28 cellular contexts compared by ENCODE assay signal in genomic region chr11:33474866-33475265, GRCh38.
"Had no signal": no experiment of that assay in that cellular context is flagged by ENCODE, and none has a peak within 500 bp of the region (broad histone marks: within the 10 kb centered on the region; RNA-seq: fewer than 3 reads in every experiment).

No MANE protein-coding gene starts in this region.

- H3K36me3 Mint-ChIP-seq: stimulated activated memory B cell treated with anti-CD40 and anti-IgM and Interleukin-4, amounts not matched to agents 10 μg/mL and 1 μg/mL and 100 μg/mL, for 72 hours had no signal

- ATAC-seq: heart right ventricle; left cardiac atrium; left lobe of liver; lower lobe of right lung; naive thymus-derived CD8-positive, alpha-beta T cell; psoas muscle; right lobe of liver; stimulated activated memory B cell treated with anti-CD40 and anti-IgM and Interleukin-4, amounts not matched to agents 10 μg/mL and 1 μg/mL and 100 μg/mL, for 72 hours; stimulated activated naive CD8-positive, alpha-beta T cell treated with anti-CD3 and anti-CD28 coated beads, Interleukin-15, amount 100 ng/mL, for 72 hours had no signal

- H3K27ac Mint-ChIP-seq: naive thymus-derived CD8-positive, alpha-beta T cell; nephron progenitor cell; stimulated activated memory B cell treated with anti-CD40 and anti-IgM and Interleukin-4, amounts not matched to agents 10 μg/mL and 1 μg/mL and 100 μg/mL, for 72 hours; stimulated activated naive CD8-positive, alpha-beta T cell treated with anti-CD3 and anti-CD28 coated beads, Interleukin-15, amount 100 ng/mL, for 72 hours had no signal

- H3K9me3 ChIP-seq: heart right ventricle, lower lobe of right lung, ovary, psoas muscle, right atrium auricular region, right lobe of liver, testis, thyroid gland, transverse colon, upper lobe of left lung, vagina had no signal

- H3K27ac ChIP-seq: heart right ventricle, lower lobe of right lung, ovary, psoas muscle, right atrium auricular region, right lobe of liver, testis, thyroid gland, transverse colon, upper lobe of left lung, vagina had no signal

- H3K27me3 ChIP-seq: ovary, right atrium auricular region, right lobe of liver, testis, thyroid gland, upper lobe of left lung, vagina had no signal

- H3K36me3 ChIP-seq: heart right ventricle, lower lobe of right lung, ovary, right atrium auricular region, right lobe of liver, thyroid gland, transverse colon, upper lobe of left lung, vagina had no signal

- DNase-seq: heart right ventricle; hippocampal formation; kidney glomerular epithelial cell; left cardiac atrium; lower lobe of right lung; mammary epithelial cell; mesenchymal stem cell; naive thymus-derived CD8-positive, alpha-beta T cell; nephron progenitor cell; ovary; psoas muscle; right lobe of liver; stimulated activated CD4-positive, alpha-beta T cell treated with anti-CD3 and anti-CD28 coated beads, Interleukin-1b, Interleukin-23, amount 100 ng/mL, for 48 hours; stimulated activated CD4-positive, alpha-beta T cell treated with anti-CD3 and anti-CD28 coated beads, Interleukin-2, amount 100 ng/mL, for 48 hours; stimulated activated CD4-positive, alpha-beta T cell treated with anti-CD3 and anti-CD28 coated beads, Interleukin-4, amount 100 ng/mL, for 4 hours; stimulated activated CD8-positive, alpha-beta memory T cell treated with anti-CD3 and anti-CD28 coated beads, Interleukin-4, amount 100 ng/mL, for 48 hours; stimulated activated naive CD4-positive, alpha-beta T cell treated with Interleukin-2 at 50 U/mL for 16 hours; stimulated activated naive CD8-positive, alpha-beta T cell treated with anti-CD3 and anti-CD28 coated beads, Interleukin-15, amount 100 ng/mL, for 72 hours; substantia nigra; testis; thyroid gland; transverse colon; upper lobe of left lung had no signal

- H3K4me3 Mint-ChIP-seq: naive thymus-derived CD8-positive, alpha-beta T cell; nephron progenitor cell; stimulated activated memory B cell treated with anti-CD40 and anti-IgM and Interleukin-4, amounts not matched to agents 10 μg/mL and 1 μg/mL and 100 μg/mL, for 72 hours; stimulated activated naive CD8-positive, alpha-beta T cell treated with anti-CD3 and anti-CD28 coated beads, Interleukin-15, amount 100 ng/mL, for 72 hours had no signal

- H3K4me3 ChIP-seq: heart right ventricle, lower lobe of right lung, ovary, psoas muscle, right atrium auricular region, right lobe of liver, smooth muscle cell, testis, thyroid gland, transverse colon, upper lobe of left lung, vagina had no signal

- H3K4me2 ChIP-seq: smooth muscle cell had no signal

- H3K4me1 Mint-ChIP-seq: naive thymus-derived CD8-positive, alpha-beta T cell; nephron progenitor cell; stimulated activated memory B cell treated with anti-CD40 and anti-IgM and Interleukin-4, amounts not matched to agents 10 μg/mL and 1 μg/mL and 100 μg/mL, for 72 hours; stimulated activated naive CD8-positive, alpha-beta T cell treated with anti-CD3 and anti-CD28 coated beads, Interleukin-15, amount 100 ng/mL, for 72 hours had no signal

- H3K4me1 ChIP-seq: lower lobe of right lung, psoas muscle, right atrium auricular region, transverse colon, upper lobe of left lung had no signal

- H3K9me3 Mint-ChIP-seq: naive thymus-derived CD8-positive, alpha-beta T cell; nephron progenitor cell; stimulated activated memory B cell treated with anti-CD40 and anti-IgM and Interleukin-4, amounts not matched to agents 10 μg/mL and 1 μg/mL and 100 μg/mL, for 72 hours; stimulated activated naive CD8-positive, alpha-beta T cell treated with anti-CD3 and anti-CD28 coated beads, Interleukin-15, amount 100 ng/mL, for 72 hours had no signal
